8 cellular contexts compared by ENCODE assay signal in the genomic region with DNA sequence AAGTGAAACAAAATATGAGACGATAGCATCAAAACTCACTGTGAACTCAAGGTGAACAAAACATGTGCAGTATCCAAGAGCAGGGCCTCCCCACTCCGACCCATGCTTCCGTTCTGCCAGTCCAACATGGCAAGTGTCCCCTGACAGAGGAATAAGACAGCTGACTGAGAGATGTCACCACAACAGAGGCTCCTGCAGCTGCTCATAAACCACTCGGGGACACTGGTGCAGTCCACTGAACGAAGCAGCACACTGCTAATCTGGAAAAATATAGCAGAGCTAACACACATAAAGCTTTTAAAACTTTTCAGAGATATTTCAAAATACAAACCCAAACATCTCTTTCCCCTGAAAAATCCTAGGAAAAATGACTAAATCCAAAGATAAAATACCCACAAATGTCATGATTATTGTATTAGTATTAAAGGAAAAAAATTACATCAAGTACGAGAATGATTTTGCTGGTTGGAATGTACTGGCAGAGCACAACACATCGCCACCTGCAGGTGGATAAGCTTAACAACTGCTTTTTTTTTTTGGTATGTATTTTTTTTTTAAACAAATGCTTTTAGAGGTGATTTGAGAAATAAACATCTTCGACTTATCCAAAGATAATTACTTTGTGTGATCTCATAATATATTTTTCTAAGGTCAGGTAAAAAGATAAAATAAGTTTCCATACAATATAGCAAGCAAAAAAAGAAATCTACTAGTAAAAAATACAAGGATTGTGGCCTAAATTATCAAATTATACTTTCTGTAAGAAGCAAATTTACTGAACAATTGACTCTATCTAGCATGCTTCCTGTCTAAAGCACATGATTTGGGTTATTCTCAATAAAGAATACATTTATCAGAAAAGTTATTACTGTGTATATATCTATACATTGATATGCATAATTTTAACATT. TPM values are rescaled to one million over a fixed set of nuclear protein-coding genes. Genes with fewer than 3 reads are reported as not detected.
A peak's percentile ranks its signal among the peaks of the same experiment; 100 is the strongest.
DNase-seq lines count a peak whose midpoint lies in the region; ATAC-seq, FAIRE-seq and TF ChIP-seq lines count a peak whose summit lies in the region.

No MANE protein-coding gene starts in this region.

- H2AFZ ChIP-seq in K562 (ENCODE audit: low read depth, low read length) = no peak overlapping the region

- no peaks in the 10 kb centered on the region for H3K27me3 Mint-ChIP-seq in CD4-positive, CD25-positive, alpha-beta regulatory T cell

- BruUV-seq in K562 (replicated peaks; lab: Mats Ljungman, UMichigan) = no TSS peak

- no peaks in the 10 kb centered on the region for H3K79me2 ChIP-seq in K562 (ENCODE audit: control insufficient read depth, insufficient read depth, low read length)

- no peaks in the 10 kb centered on the region for H4K20me1 ChIP-seq in K562 (replicated peaks; ENCODE audit: control insufficient read depth, insufficient read depth, low read length)

- H3K27ac ChIP-seq in CD4-positive, CD25-positive, alpha-beta regulatory T cell (ENCODE audit: insufficient read depth, low read length, poor library complexity, severe bottlenecking) = no peak overlapping the region
- H3K27ac ChIP-seq in K562 (ENCODE audit: extremely low read depth, low read depth, low read length) (0 out of 3 replicates have a peak overlapping the region, but pooled peaks have one; percentile 1), thymus (ENCODE audit: low read depth) (peak overlapping the region; percentile 13)

- DNase-seq in CD4-positive, CD25-positive, alpha-beta regulatory T cell = peak; percentile 18 to 66 (median 62)
- DNase-seq in GM12892 (ENCODE audit: insufficient read length) (no peak), NCI-H446 treated with DMSO at 0.1 percent for 48 hours (lab: John Stamatoyannopoulos, UW) (peak; percentile 33), K562 (ENCODE audit: extremely low read depth in 1 of 4, low spot score in 3 of 4) (peak; percentile 40 to 59 (median 46)), mucosa of gallbladder (ENCODE audit: low spot score) (no peak)

- peaks cover 13% of the 10 kb centered on the region for H3K4me1 ChIP-seq in CD4-positive, CD25-positive, alpha-beta regulatory T cell (ENCODE audit: control insufficient read depth, insufficient read depth, low read length, poor library complexity, severe bottlenecking)
- H3K4me1 ChIP-seq in K562 (replicated peaks in 1 of 2; ENCODE audit: control insufficient read depth in 2 of 2, insufficient read depth in 2 of 2, low read length in 2 of 2) (peaks cover 0 to 2% of the 10 kb centered on the region in 2 experiments; a peak in 2 of 5 replicates), thymus (ENCODE audit: control insufficient read depth, insufficient read depth, low read length) (no peaks in the 10 kb centered on the region)

- H3K9me3 ChIP-seq in CD4-positive, CD25-positive, alpha-beta regulatory T cell (ENCODE audit: control insufficient read depth in 2 of 2, low read length in 2 of 2) = no peaks in the 10 kb centered on the region
- no peaks in the 10 kb centered on the region for H3K9me3 ChIP-seq in K562 (replicated peaks; ENCODE audit: control insufficient read depth, insufficient read depth, low read depth, low read length)
- no peaks in the 10 kb centered on the region for H3K9me3 ChIP-seq in thymus (ENCODE audit: control insufficient read depth)

- H3K36me3 ChIP-seq in CD4-positive, CD25-positive, alpha-beta regulatory T cell (ENCODE audit: control insufficient read depth, insufficient read depth, low read length) = peaks cover 69% of the 10 kb centered on the region
- H3K36me3 ChIP-seq in K562 (ENCODE audit: control insufficient read depth, insufficient read depth, low read length) = peaks cover 79% of the 10 kb centered on the region
- H3K36me3 ChIP-seq in thymus (ENCODE audit: control insufficient read depth, insufficient read depth) = peaks cover 31% of the 10 kb centered on the region

- no peak for TF ChIP-seq POLR2A in GM12892 (IDR thresholded peaks at IDR 0.05; ENCODE audit: low read depth, low read length)
- no peak for TF ChIP-seq POLR2A in K562 (conservative IDR thresholded peaks at IDR 0.05)

- POLR2A ChIA-PET in K562 (lab: Yijun Ruan, JAX) = interaction anchor here (0.5 to 1.2 kb wide), 4 partner anchors 19 to 767 kb away, joined by 3 to 7 read pairs (median 4); partner anchors contain the start of gene THADA

- H3K27me3 ChIP-seq in CD4-positive, CD25-positive, alpha-beta regulatory T cell (ENCODE audit: control insufficient read depth, insufficient read depth, low read length) = no peaks in the 10 kb centered on the region
- H3K27me3 ChIP-seq in K562 (ENCODE audit: control insufficient read depth in 2 of 2, insufficient read depth in 2 of 2, low read length in 2 of 2) (no peaks in the 10 kb centered on the region), thymus (ENCODE audit: control insufficient read depth, insufficient read depth) (no peaks in the 10 kb centered on the region)

- H3K9ac ChIP-seq in K562 (ENCODE audit: insufficient read depth in 1 of 2, low read depth in 2 of 2, low read length in 2 of 2) = peak overlapping the region in 1 of 2 experiments; percentile 53; a peak in 1 of 4 replicates

- H3K4me2 ChIP-seq in K562 (ENCODE audit: insufficient read depth, low read length) = no peak overlapping the region

- in situ Hi-C loops in K562 (cut with MboI) = no loop called here

- peak; percentile 13 to 36; a peak in 1 of 4 replicates for TF ChIP-seq RAD21 in K562 (CRISPR knock-in tag; conservative IDR thresholded peaks at IDR 0.05 in 1 of 2, IDR thresholded peaks at IDR 0.05 in 1 of 2)

- CTCF ChIA-PET in K562 (lab: Yijun Ruan, JAX; ENCODE audit: low intra/inter-chr PET ratio) = interaction anchor here (0.5 to 2.8 kb wide), 4 partner anchors 294 to 1081 kb away, joined by 3 to 16 read pairs (median 4); no protein-coding TSS in a partner anchor

- intact Hi-C loops in K562 (cut with micrococcal nuclease) = no loop called here

- ATAC-seq in CD4-positive, CD25-positive, alpha-beta regulatory T cell (ENCODE audit: low read depth in 2 of 2) = no peak
- ATAC-seq in K562 = peak; percentile 70
- ATAC-seq in GM21423 (IDR thresholded peaks at IDR 0.05; ENCODE audit: unreplicated experiment) = no peak

- WGBS in K562 (ENCODE audit: insufficient coverage, low coverage, missing lambda C conversion rate) = 41% methylated on average over 8 of the region's 8 CpGs
- WGBS in thymus = 69% methylated on average over 8 of the region's 8 CpGs

- peaks cover 45% of the 10 kb centered on the region for H3K36me3 Mint-ChIP-seq in CD4-positive, CD25-positive, alpha-beta regulatory T cell

- H3K4me3 ChIP-seq in CD4-positive, CD25-positive, alpha-beta regulatory T cell (ENCODE audit: low read depth, low read length) = peak overlapping the region; percentile 14
- H3K4me3 ChIP-seq in K562 (no peak overlapping the region), thymus (ENCODE audit: low read length) (no peak overlapping the region)

- no peaks in the 10 kb centered on the region for H3K9me1 ChIP-seq in K562 (ENCODE audit: control insufficient read depth, insufficient read depth, low read length)

- FAIRE-seq in GM12892 (lab: Jason Lieb, UNC) (peak; percentile 64), K562 (lab: Jason Lieb, UNC) (peak; percentile 52), islet of Langerhans (lab: Jason Lieb, UNC) (peak; percentile 93)

- H3K27ac Mint-ChIP-seq in CD4-positive, CD25-positive, alpha-beta regulatory T cell = peak overlapping the region in 1 of 3 donors; percentile 43

- H3K4me1 Mint-ChIP-seq in CD4-positive, CD25-positive, alpha-beta regulatory T cell = peaks cover 9 to 35% (median 24%) of the 10 kb centered on the region in 4 donors

- peak overlapping the region in 1 of 4 donors; percentile 2 for H3K4me3 Mint-ChIP-seq in CD4-positive, CD25-positive, alpha-beta regulatory T cell

- peak; percentile 51 to 84 (median 71) for TF ChIP-seq CTCF in K562 (IDR thresholded peaks at IDR 0.05 in 2 of 3, conservative IDR thresholded peaks at IDR 0.05 in 1 of 3; ENCODE audit: insufficient read depth in 2 of 3, low read depth in 1 of 3, low read length in 3 of 3)

- no peaks in the 10 kb centered on the region for H3K9me3 Mint-ChIP-seq in CD4-positive, CD25-positive, alpha-beta regulatory T cell

- no peak for TF ChIP-seq EP300 in K562 (IDR thresholded peaks at IDR 0.05; ENCODE audit: low read length)

RNA-seq across cellular contexts. Expression of gene THADA, which starts 18.6 kb away (rescaled TPM):
- total RNA-seq in CD4-positive, CD25-positive, alpha-beta regulatory T cell = 52.9 TPM
- polyA plus RNA-seq in CD4-positive, CD25-positive, alpha-beta regulatory T cell = 10 to 100 TPM; 19.1 to 23.2 (median 19.8) TPM
- 15.2 TPM for polyA plus RNA-seq in GM12892 (2012; ENCODE audit: missing spikeins)
- 46.5 and 111 TPM in 2 replicates for total RNA-seq in K562 (2011; cell fraction: chromatin; rRNA removed; ENCODE audit: low replicate concordance)
- total RNA-seq in K562 (2011; cell fraction: nucleolus; rRNA removed) = 30.5 and 38.3 TPM in 2 replicates
- total RNA-seq in K562 (2011; cell fraction: nucleoplasm; rRNA removed) = 41.1 and 59.6 TPM in 2 replicates
- total RNA-seq in K562 (2014; rRNA removed) = 31.9 and 33.9 TPM in 2 replicates
- 34.4 and 34.7 TPM in 2 replicates for total RNA-seq in K562 (2014; rRNA removed; fragmentation: Illumina TruSeq; extraction: Trizol)
- total RNA-seq in K562 (2015; rRNA removed; fragmentation: Illumina TruSeq; extraction: Trizol) = 28.5 and 34.0 TPM in 2 replicates
- total RNA-seq in K562 (2021) = 33.6 and 34.0 TPM in 2 replicates
- 18.7 and 21.9 TPM in 2 replicates for polyA plus RNA-seq in K562 (2011; rRNA removed)
- polyA plus RNA-seq in K562 (2011; cell fraction: cytosol; rRNA removed) = 19.1 and 20.0 TPM in 2 replicates
- 49.1 and 65.8 TPM in 2 replicates for polyA plus RNA-seq in K562 (2011; cell fraction: nucleus; rRNA removed)
- polyA plus RNA-seq in K562 (2012) = 18.4 and 28.4 TPM in 2 replicates
- 28.4 and 31.9 TPM in 2 replicates for polyA plus RNA-seq in K562 (2014; fragmentation: Illumina TruSeq; extraction: Trizol)
- 10 to 100 TPM; 17.8 to 29.6 TPM for polyA plus RNA-seq in K562 (2014; fragmentation: Nextera tagmentation; extraction: Ambion mirVana)
- polyA plus RNA-seq in K562 (2014; rRNA removed) = 15.9 and 25.1 TPM in 2 replicates
- polyA minus RNA-seq in K562 (2011; rRNA and poly(A)+ RNA removed) = 64.9 and 80.5 TPM in 2 replicates
- 32.6 and 32.9 TPM in 2 replicates for polyA minus RNA-seq in K562 (2011; cell fraction: cytosol; rRNA and poly(A)+ RNA removed)
- 44.0 and 57.8 TPM in 2 replicates for polyA minus RNA-seq in K562 (2011; cell fraction: nucleus; rRNA and poly(A)+ RNA removed)
- 20.6 TPM for polyA plus RNA-seq in thymus
- 35.9 TPM for total RNA-seq in mucosa of gallbladder

RNA-seq across cellular contexts. Expression of gene PLEKHH2, which starts 59.8 kb away (rescaled TPM):
- total RNA-seq in CD4-positive, CD25-positive, alpha-beta regulatory T cell = 1.2 TPM
- under 1 TPM in 2 of 4 donors, not detected in 2; 0.18 to 0.20 TPM for polyA plus RNA-seq in CD4-positive, CD25-positive, alpha-beta regulatory T cell
- not detected for polyA plus RNA-seq in GM12892 (2012; ENCODE audit: missing spikeins)
- 16.5 and 50.7 TPM in 2 replicates for total RNA-seq in K562 (2011; cell fraction: chromatin; rRNA removed; ENCODE audit: low replicate concordance)
- 6.6 and 7.7 TPM in 2 replicates for total RNA-seq in K562 (2011; cell fraction: nucleolus; rRNA removed)
- 18.6 and 18.7 TPM in 2 replicates for total RNA-seq in K562 (2011; cell fraction: nucleoplasm; rRNA removed)
- total RNA-seq in K562 (2014; rRNA removed) (1.3 and 2.7 TPM in 2 replicates), K562 (2014; rRNA removed; fragmentation: Illumina TruSeq; extraction: Trizol) (3.1 and 3.7 TPM in 2 replicates), K562 (2015; rRNA removed; fragmentation: Illumina TruSeq; extraction: Trizol) (1.5 and 1.8 TPM in 2 replicates), K562 (2021) (2.1 and 3.1 TPM in 2 replicates), mucosa of gallbladder (20.5 TPM)
- polyA plus RNA-seq in K562 (2011; rRNA removed) (12.9 and 13.5 TPM in 2 replicates), K562 (2014; fragmentation: Illumina TruSeq; extraction: Trizol) (3.5 and 3.9 TPM in 2 replicates), K562 (2014; fragmentation: Nextera tagmentation; extraction: Ambion mirVana) (under 1 TPM; 0.77 to 0.86 TPM), K562 (2014; rRNA removed) (2.0 and 2.7 TPM in 2 replicates), thymus (1.1 TPM)
- polyA plus RNA-seq in K562 (2011; cell fraction: cytosol; rRNA removed) = 1.8 and 5.8 TPM in 2 replicates
- polyA plus RNA-seq in K562 (2011; cell fraction: nucleus; rRNA removed) = 15.3 and 17.7 TPM in 2 replicates
- 1.6 and 3.8 TPM in 2 replicates for polyA plus RNA-seq in K562 (2012)
- polyA minus RNA-seq in K562 (2011; rRNA and poly(A)+ RNA removed) = 13.0 and 17.7 TPM in 2 replicates
- polyA minus RNA-seq in K562 (2011; cell fraction: cytosol; rRNA and poly(A)+ RNA removed) = 2.4 and 3.9 TPM in 2 replicates
- 8.8 and 11.4 TPM in 2 replicates for polyA minus RNA-seq in K562 (2011; cell fraction: nucleus; rRNA and poly(A)+ RNA removed)

Comparison
In these comparisons a context has a peak if more than half of its experiments do, and no peak if none do; other contexts are left out.
1. DNase-seq: peak in CD4-positive, CD25-positive, alpha-beta regulatory T cell (3 of 3), NCI-H446 treated with DMSO at 0.1 percent for 48 hours (single experiment) and K562 (4 of 4); none in GM12892 (single experiment) and mucosa of gallbladder (single experiment).